ENCODE assay signal across 12 cellular contexts in the genomic region with DNA sequence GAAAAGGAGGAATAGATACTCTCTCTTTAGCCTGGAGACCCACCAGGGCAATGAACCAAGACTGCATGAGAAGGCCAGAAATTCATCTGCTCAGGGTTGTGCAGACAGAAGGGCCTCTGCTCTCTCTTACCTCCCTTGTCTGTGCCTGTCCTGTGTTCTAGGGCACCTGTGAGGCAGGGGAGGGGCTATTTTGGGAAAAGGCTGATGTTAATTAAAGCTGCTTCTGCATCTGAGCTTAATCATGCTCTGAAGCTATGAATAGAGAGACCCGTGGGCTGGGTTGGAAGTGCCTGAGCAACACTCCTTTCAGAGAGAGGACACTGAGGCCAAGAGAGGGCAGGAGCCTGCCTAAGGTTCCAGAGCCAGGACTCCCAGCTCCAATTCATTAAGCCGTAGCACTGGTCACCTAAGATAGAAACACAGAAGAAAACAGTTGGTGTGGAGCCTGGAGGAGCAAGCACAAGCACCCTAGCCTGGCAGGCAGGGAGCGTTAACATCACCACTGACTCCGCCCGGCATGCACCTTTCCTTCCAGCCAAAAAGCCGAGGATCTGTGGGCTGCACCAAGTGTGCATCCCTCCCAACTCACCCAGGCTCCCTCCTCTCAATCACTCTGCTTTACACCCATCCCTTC. TPM values are rescaled to one million over a fixed set of nuclear protein-coding genes. Genes with fewer than 3 reads are reported as not detected.
DNase-seq lines count a peak whose midpoint lies in the region; ATAC-seq and TF ChIP-seq lines count a peak whose summit lies in the region.
"Had no signal": no experiment of that assay in that cellular context is flagged by ENCODE, and none has a peak within 500 bp of the region (broad histone marks: within the 10 kb centered on the region; RNA-seq: fewer than 3 reads in every experiment).

No MANE protein-coding gene starts in this region.

- intact Hi-C loops in activated CD4-positive, alpha-beta memory T cell treated with anti-CD3 and anti-CD28 coated beads for 36 hours (cut with micrococcal nuclease), result loop anchor here (1.0 to 5.0 kb wide), 5 partner anchors 32 to 123 kb away; a partner anchor contains a TSS

- no peak for DNase-seq in HFFc6
- no peak for DNase-seq in activated CD4-positive, alpha-beta memory T cell treated with anti-CD3 and anti-CD28 coated beads for 36 hours
- DNase-seq in nephron progenitor cell, result no peak
- no peak for DNase-seq in glomerular visceral epithelial cell (ENCODE audit: extremely low spot score)
- DNase-seq in COLO829 (ENCODE audit: low spot score), result no peak
- no peak for DNase-seq in NCI-H2196 (lab: John Stamatoyannopoulos, UW; ENCODE audit: unreplicated experiment)

- POLR2A ChIA-PET in activated CD4-positive, alpha-beta memory T cell treated with anti-CD3 and anti-CD28 coated beads for 36 hours (lab: Charles Lee), result interaction anchor here (0.5 to 2.5 kb wide), 11 partner anchors 22 to 98 kb away, joined by 3 to 16 read pairs (median 4); a partner anchor contains a TSS

- H3K4me1 Mint-ChIP-seq in HFFc6 (ENCODE audit: low read depth) (peaks cover 35% of the 10 kb centered on the region), nephron progenitor cell (peaks cover 21% of the 10 kb centered on the region)
- H3K4me1 Mint-ChIP-seq in activated CD4-positive, alpha-beta memory T cell treated with anti-CD3 and anti-CD28 coated beads for 36 hours (ENCODE audit: low read depth), result peaks cover 60% of the 10 kb centered on the region

- H3K4me3 Mint-ChIP-seq in HFFc6, result no peak overlapping the region
- H3K4me3 Mint-ChIP-seq in activated CD4-positive, alpha-beta memory T cell treated with anti-CD3 and anti-CD28 coated beads for 36 hours, result no peak overlapping the region
- H3K4me3 Mint-ChIP-seq in nephron progenitor cell, result no peak overlapping the region
- H3K4me3 Mint-ChIP-seq: activated T-helper 1 cell treated with anti-CD3 and anti-CD28 coated beads, Interleukin-12 subunit alpha, Interleukin-12 subunit beta, Interleukin-2, Interleukin-4 antibody, amounts not matched to agents 30 ng/mL and 10 ng/mL and 1 ng/mL, durations not matched to agents 14 hours and 24 hours and 36 hours had no signal

- H3K36me3 Mint-ChIP-seq in HFFc6 (ENCODE audit: low read depth), result peaks cover 6% of the 10 kb centered on the region; the same call in 1 of the 2 replicates
- no peaks in the 10 kb centered on the region for H3K36me3 Mint-ChIP-seq in activated CD4-positive, alpha-beta memory T cell treated with anti-CD3 and anti-CD28 coated beads for 36 hours
- peaks cover 4% of the 10 kb centered on the region for H3K36me3 Mint-ChIP-seq in nephron progenitor cell (ENCODE audit: low read depth)

- peaks cover 4% of the 10 kb centered on the region; the same call in 1 of the 2 replicates for H3K27me3 Mint-ChIP-seq in HFFc6 (ENCODE audit: insufficient read depth)
- no peaks in the 10 kb centered on the region for H3K27me3 Mint-ChIP-seq in activated CD4-positive, alpha-beta memory T cell treated with anti-CD3 and anti-CD28 coated beads for 36 hours
- H3K27me3 Mint-ChIP-seq in nephron progenitor cell (ENCODE audit: low read depth, poor library complexity), result peaks cover 18% of the 10 kb centered on the region

- H3K9me3 Mint-ChIP-seq in HFFc6 (no peaks in the 10 kb centered on the region), nephron progenitor cell (peaks cover 10% of the 10 kb centered on the region)
- H3K9me3 Mint-ChIP-seq in activated CD4-positive, alpha-beta memory T cell treated with anti-CD3 and anti-CD28 coated beads for 36 hours, result peaks cover 5% of the 10 kb centered on the region

- CTCF ChIA-PET in activated CD4-positive, alpha-beta memory T cell treated with anti-CD3 and anti-CD28 coated beads for 36 hours (lab: Charles Lee), result interaction anchor here (0.6 to 13.8 kb wide), 30 partner anchors 9 to 124 kb away, joined by 3 to 443 read pairs (median 4); a partner anchor contains a TSS

- H3K27ac Mint-ChIP-seq in HFFc6 (no peak overlapping the region), nephron progenitor cell (no peak overlapping the region)
- peak overlapping the region; percentile 61 for H3K27ac Mint-ChIP-seq in activated CD4-positive, alpha-beta memory T cell treated with anti-CD3 and anti-CD28 coated beads for 36 hours
- H3K27ac Mint-ChIP-seq: activated T-helper 1 cell treated with anti-CD3 and anti-CD28 coated beads, Interleukin-12 subunit alpha, Interleukin-12 subunit beta, Interleukin-2, Interleukin-4 antibody, amounts not matched to agents 30 ng/mL and 10 ng/mL and 1 ng/mL, durations not matched to agents 14 hours and 24 hours and 36 hours had no signal

- TF ChIP-seq CTCF in HFFc6 (IDR thresholded peaks at IDR 0.05), result peak; percentile 60
- TF ChIP-seq CTCF in nephron progenitor cell (IDR thresholded peaks at IDR 0.05), result peak; percentile 11

- ATAC-seq in GM18502 (IDR thresholded peaks at IDR 0.05; ENCODE audit: poor library complexity, unreplicated experiment) (peak; percentile 4), GM18861 (IDR thresholded peaks at IDR 0.05; ENCODE audit: unreplicated experiment) (no peak)

RNA-seq across cellular contexts. Expression of a gene that starts 31.4 kb away (rescaled TPM):
- total RNA-seq in HFFc6 (2021; fragmentation: NEBNext Ultra II Directional; extraction: Animal tissue kit (Norgen Biotek cat#: 25700)), result 10 to 100 TPM; 68.8 to 99.6 (median 87.9) TPM
- 100 to 1,000 TPM; 339 to 344 TPM for total RNA-seq in activated CD4-positive, alpha-beta memory T cell treated with anti-CD3 and anti-CD28 coated beads for 36 hours

RNA-seq across cellular contexts. Expression of a gene that starts 43.2 kb away (rescaled TPM):
- total RNA-seq in HFFc6 (2021; fragmentation: NEBNext Ultra II Directional; extraction: Animal tissue kit (Norgen Biotek cat#: 25700)), result not detected
- 1 to 10 TPM; 1.5 TPM for total RNA-seq in activated CD4-positive, alpha-beta memory T cell treated with anti-CD3 and anti-CD28 coated beads for 36 hours
- total RNA-seq: M059J, psoas muscle, RPMI7951 had no signal

RNA-seq across cellular contexts. Expression of a gene that starts 47.2 kb away (rescaled TPM):
- total RNA-seq in HFFc6 (2021; fragmentation: NEBNext Ultra II Directional; extraction: Animal tissue kit (Norgen Biotek cat#: 25700)), result 100 to 1,000 TPM; 113 to 144 (median 123) TPM
- 100 to 1,000 TPM; 271 to 285 TPM for total RNA-seq in activated CD4-positive, alpha-beta memory T cell treated with anti-CD3 and anti-CD28 coated beads for 36 hours

RNA-seq across cellular contexts. Expression of a gene that starts 51.4 kb away (rescaled TPM):
- total RNA-seq in HFFc6 (2021; fragmentation: NEBNext Ultra II Directional; extraction: Animal tissue kit (Norgen Biotek cat#: 25700)), result under 1 TPM; 0.28 to 0.91 (median 0.83) TPM
- 1 to 10 TPM; 3.7 to 4.2 TPM for total RNA-seq in activated CD4-positive, alpha-beta memory T cell treated with anti-CD3 and anti-CD28 coated beads for 36 hours
